1 cellular context compared by ENCODE assay signal in the genomic region with DNA sequence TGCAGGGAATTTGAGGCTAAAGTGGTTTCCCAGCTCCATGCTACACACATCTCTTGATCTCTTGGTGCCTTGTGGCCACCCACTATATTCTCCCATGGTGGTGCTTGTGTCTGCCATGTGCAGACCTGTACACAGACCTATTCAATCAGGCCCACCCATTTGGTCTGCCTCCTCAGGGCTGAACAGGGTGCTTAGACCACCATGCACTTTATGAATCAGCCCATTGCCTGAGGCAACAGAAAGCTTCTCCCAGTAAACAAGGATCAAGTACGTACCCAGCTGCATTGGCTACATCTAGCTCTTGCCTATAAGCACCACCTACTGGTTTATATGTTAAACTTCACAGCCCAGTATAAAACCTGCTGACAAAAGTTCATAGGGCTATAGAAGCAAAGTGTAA.
TF ChIP-seq lines count a peak whose summit lies in the region.

No MANE protein-coding gene starts in this region.

TF ChIP-seq in SK-N-SH treated with all-trans-retinoic acid at 6 μM for 48 hours, 23 proteins besides CTCF, POLR2A, EP300 and RAD21 (continued from another document):
- no peak for TF ChIP-seq SNAI2 (CRISPR knock-in tag; IDR thresholded peaks at IDR 0.05)
- TF ChIP-seq ZNF8 (CRISPR knock-in tag; IDR thresholded peaks at IDR 0.05): no peak
- TF ChIP-seq BACH2 (CRISPR knock-in tag; IDR thresholded peaks at IDR 0.05; ENCODE audit: borderline replicate concordance): no peak
- TF ChIP-seq PATZ1 (CRISPR knock-in tag; IDR thresholded peaks at IDR 0.05; ENCODE audit: borderline replicate concordance): no peak
- TF ChIP-seq ZFP30 (CRISPR knock-in tag; IDR thresholded peaks at IDR 0.05): no peak
